Comparison of ENCODE assay signal across 29 cellular contexts in the genomic region with DNA sequence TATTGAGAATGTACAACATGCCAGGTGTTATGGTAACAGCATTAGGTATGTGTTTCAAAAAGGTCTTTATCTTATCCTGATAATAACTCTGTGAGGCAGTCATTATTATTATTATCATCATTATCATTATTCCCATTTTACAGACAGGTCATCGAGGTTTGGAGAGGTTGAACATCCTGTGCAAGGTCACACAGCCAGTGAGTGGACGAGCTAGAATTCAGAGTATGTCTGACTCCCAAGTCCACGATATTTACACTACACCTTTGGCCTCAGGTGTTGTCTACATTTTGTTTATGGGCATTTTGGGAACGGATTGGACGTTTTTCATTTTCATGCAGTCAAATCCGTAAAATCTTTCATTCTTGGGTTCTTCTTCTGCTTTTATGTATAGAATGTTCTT. TPM values are rescaled to one million over a fixed set of nuclear protein-coding genes. Genes with fewer than 3 reads are reported as not detected.
"Had no signal": no experiment of that assay in that cellular context is flagged by ENCODE, and none has a peak within 500 bp of the region (broad histone marks: within the 10 kb centered on the region; RNA-seq: fewer than 3 reads in every experiment).

No MANE protein-coding gene starts in this region.

- ATAC-seq: effector memory CD8-positive, alpha-beta T cell; gastrocnemius medialis; heart right ventricle; left cardiac atrium; left ventricle myocardium superior; mucosa of descending colon had no signal

- H3K27ac ChIP-seq: colonic mucosa, epithelial cell of prostate, gastrocnemius medialis, heart right ventricle, left lung, lower lobe of right lung had no signal

- FAIRE-seq: islet of Langerhans, keratinocyte had no signal

- H3K27me3 ChIP-seq: colonic mucosa, esophagus squamous epithelium, gastrocnemius medialis, heart right ventricle, left lung had no signal

- H3K9me3 ChIP-seq: colonic mucosa, esophagus squamous epithelium, gastrocnemius medialis, heart right ventricle, left lung, lower lobe of right lung, mucosa of descending colon had no signal

- H3K4me1 ChIP-seq: gastrocnemius medialis had no signal

- H3K4me3 ChIP-seq: colonic mucosa, esophagus squamous epithelium, gastrocnemius medialis, heart right ventricle, left lung, lower lobe of right lung, mucosa of descending colon had no signal

- DNase-seq: colonic mucosa; cortex of kidney; effector CD8-positive, alpha-beta T cell; effector memory CD8-positive, alpha-beta T cell; endodermal cell; erythroblast; esophagus squamous epithelium; foreskin fibroblast; foreskin melanocyte; gastrocnemius medialis; glutamatergic neuron; head of caudate nucleus; heart right ventricle; hippocampal formation; left cardiac atrium; left lung; left ventricle myocardium superior; lower lobe of right lung; mesenchymal stem cell; mucosa of descending colon had no signal

- H3K36me3 ChIP-seq: colonic mucosa, esophagus squamous epithelium, gastrocnemius medialis, heart right ventricle, left lung, lower lobe of right lung had no signal

RNA-seq across cellular contexts. Expression of a gene that starts 24.0 kb away (rescaled TPM):
- total RNA-seq: dermis microvascular lymphatic vessel endothelial cell, glomerular endothelial cell, kidney epithelial cell, lung microvascular endothelial cell had no signal

RNA-seq across cellular contexts. Expression of a gene that starts 27.0 kb away (rescaled TPM):
- total RNA-seq: colonic mucosa, dermis microvascular lymphatic vessel endothelial cell, endodermal cell, esophagus mucosa, glomerular endothelial cell, kidney epithelial cell, lung microvascular endothelial cell, mesothelial cell of epicardium had no signal
- polyA plus RNA-seq: keratinocyte had no signal
